Comparison of ENCODE assay signal across 21 cellular contexts in genomic region chr2:121043827-121044222, GRCh38.
A peak's percentile ranks its signal among the peaks of the same experiment; 100 is the strongest.
DNase-seq lines count a peak whose midpoint lies in the region; ATAC-seq, FAIRE-seq and TF ChIP-seq lines count a peak whose summit lies in the region.
"Had no signal": no experiment of that assay in that cellular context is flagged by ENCODE, and none has a peak within 500 bp of the region (broad histone marks: within the 10 kb centered on the region; RNA-seq: fewer than 3 reads in every experiment).

No MANE protein-coding gene starts in this region.

- no peaks in the 10 kb centered on the region for H3K9me3 ChIP-seq in A549
- H3K9me3 ChIP-seq in keratinocyte (ENCODE audit: control insufficient read depth, low read depth, low read length): no peaks in the 10 kb centered on the region
- H3K9me3 ChIP-seq: Peyer's patch had no signal

- no peaks in the 10 kb centered on the region for H3K9me1 ChIP-seq in keratinocyte (ENCODE audit: control insufficient read depth, extremely low read depth, insufficient read depth, low read length)

- no peak overlapping the region for H3K27ac Mint-ChIP-seq in WTC11
- H3K27ac Mint-ChIP-seq: HFFc6, IgD-negative memory B cell had no signal

- H3K4me3 Mint-ChIP-seq in WTC11: no peak overlapping the region
- H3K4me3 Mint-ChIP-seq: HFFc6, IgD-negative memory B cell had no signal

- TF ChIP-seq RAD21 in A549 (conservative IDR thresholded peaks at IDR 0.05 in 1 of 2, IDR thresholded peaks at IDR 0.05 in 1 of 2): no peak

- TF ChIP-seq EP300 in A549 (IDR thresholded peaks at IDR 0.05): no peak

- POLR2A ChIA-PET in A549 (lab: Yijun Ruan, JAX): no interaction called here
- POLR2A ChIA-PET in WTC11 (lab: Charles Lee): no interaction called here

- intact Hi-C loops in dorsolateral prefrontal cortex (cut with DNase I): no loop called here

- H3K27me3 ChIP-seq in keratinocyte (ENCODE audit: control insufficient read depth, extremely low read depth, insufficient read depth, low read length): peaks cover 4% of the 10 kb centered on the region
- peaks cover 0 to 8% (median 0%) of the 10 kb centered on the region in 45 donors for H3K27me3 ChIP-seq in dorsolateral prefrontal cortex
- H3K27me3 ChIP-seq: Peyer's patch had no signal

- no peaks in the 10 kb centered on the region for H3K79me2 ChIP-seq in keratinocyte (ENCODE audit: control insufficient read depth, insufficient read depth, low read length)

- peaks cover 6% of the 10 kb centered on the region; the same call in 1 of the 2 replicates for H3K9me3 Mint-ChIP-seq in WTC11

- CTCF ChIA-PET in A549 (lab: Yijun Ruan, JAX): interaction anchor here (1.1 to 3.7 kb wide), 3 partner anchors 27 to 348 kb away, joined by 3 to 18 read pairs (median 7); no protein-coding TSS in a partner anchor
- CTCF ChIA-PET in WTC11 (lab: Charles Lee): interaction anchor here (0.8 to 2.4 kb wide), 6 partner anchors 22 to 491 kb away, joined by 3 to 7 read pairs (median 4); no protein-coding TSS in a partner anchor

- H3K4me1 ChIP-seq in A549 (peaks cover under 1% of the 10 kb centered on the region; the same call in 2 of the 3 replicates), keratinocyte (ENCODE audit: control insufficient read depth, extremely low read depth, insufficient read depth, low read length) (peaks cover 4% of the 10 kb centered on the region)
- H3K4me1 ChIP-seq: Peyer's patch had no signal

- DNase-seq in A549 (ENCODE audit: low read depth in 1 of 2, low spot score in 1 of 2): peak in 1 of 2 experiments; percentile 14
- DNase-seq in WTC11 (ENCODE audit: low spot score): no peak
- DNase-seq in keratinocyte (ENCODE audit: low read depth, low spot score): no peak
- DNase-seq in NCI-H1105 (lab: John Stamatoyannopoulos, UW): no peak
- no peak for DNase-seq in dorsolateral prefrontal cortex
- DNase-seq: ACHN, AML-193, COR-L47, DMS79, HFFc6, Kasumi-1, MM.1S, NCI-H1105 treated with DMSO at 0.1 percent for 48 hours, NCI-H1694 treated with DMSO at 0.1 percent for 48 hours, NCI-H2107, NCI-H2227 treated with DMSO at 0.1 percent for 48 hours, Peyer's patch, Right ventricle myocardium superior had no signal

- TF ChIP-seq POLR2A in A549 (IDR thresholded peaks at IDR 0.05; ENCODE audit: low read length): no peak

- peaks cover 31% of the 10 kb centered on the region for H3K27me3 Mint-ChIP-seq in WTC11 (ENCODE audit: low read depth)

- H3K36me3 Mint-ChIP-seq in WTC11: no peaks in the 10 kb centered on the region
- H3K36me3 Mint-ChIP-seq: IgD-negative memory B cell had no signal

- no peaks in the 10 kb centered on the region for H4K20me1 ChIP-seq in keratinocyte (ENCODE audit: control insufficient read depth, extremely low read depth, insufficient read depth, low read length)

- TF ChIP-seq CTCF in A549 (IDR thresholded peaks at IDR 0.05): no peak
- 0 out of 2 replicates have a peak, but pooled peaks have one; percentile 20 for TF ChIP-seq CTCF in GM12875 (IDR thresholded peaks at IDR 0.05; ENCODE audit: borderline replicate concordance, insufficient read depth, low read depth, low read length)
- no peak for TF ChIP-seq CTCF in WTC11 (IDR thresholded peaks at IDR 0.05)
- peak in 2 of 3 experiments; percentile 10 to 13 for TF ChIP-seq CTCF in keratinocyte (optimal IDR thresholded peaks at IDR 0.05 in 1 of 3, IDR thresholded peaks at IDR 0.05 in 1 of 3, conservative IDR thresholded peaks at IDR 0.05 in 1 of 3; ENCODE audit: extremely low read depth in 1 of 3, insufficient read depth in 2 of 3, low read length in 3 of 3)
- TF ChIP-seq CTCF in dorsolateral prefrontal cortex (IDR thresholded peaks at IDR 0.05 in 54 of 56, conservative IDR thresholded peaks at IDR 0.05 in 2 of 56; ENCODE audit: low read depth in 1 of 56, partially characterized antibody in 56 of 56): no peak

- peak; percentile 63 to 77; a peak in 4 of 6 replicates for ATAC-seq in A549
- peak; percentile 45 for ATAC-seq in WTC11
- no peak for ATAC-seq in HG02678 (IDR thresholded peaks at IDR 0.05; ENCODE audit: unreplicated experiment)

- H3K4me3 ChIP-seq in A549: no peak overlapping the region
- H3K4me3 ChIP-seq in GM12875 (ENCODE audit: low read depth, low read length): no peak overlapping the region
- no peak overlapping the region for H3K4me3 ChIP-seq in keratinocyte (ENCODE audit: control insufficient read depth in 2 of 3, extremely low read depth in 1 of 3, insufficient read depth in 2 of 3, low read depth in 1 of 3, low read length in 3 of 3)
- H3K4me3 ChIP-seq in dorsolateral prefrontal cortex: no peak overlapping the region
- H3K4me3 ChIP-seq: Peyer's patch had no signal

- no peaks in the 10 kb centered on the region for H3K36me3 ChIP-seq in keratinocyte (ENCODE audit: control insufficient read depth in 2 of 2, extremely low read depth in 1 of 2, insufficient read depth in 2 of 2, low read length in 2 of 2)
- H3K36me3 ChIP-seq: Peyer's patch had no signal

- 52% methylated on average over 3 of the region's 3 CpGs for WGBS in A549 (ENCODE audit: missing lambda C conversion rate)

- H3K27ac ChIP-seq in A549 (no peak overlapping the region), keratinocyte (ENCODE audit: control insufficient read depth, insufficient read depth, low read length) (no peak overlapping the region), dorsolateral prefrontal cortex (no peak overlapping the region)
- H3K27ac ChIP-seq: Peyer's patch had no signal

- H2AFZ ChIP-seq in keratinocyte (ENCODE audit: control insufficient read depth, low read length): no peak overlapping the region

- no peak overlapping the region for H3K9ac ChIP-seq in keratinocyte (ENCODE audit: control insufficient read depth, extremely low read depth, insufficient read depth, low read length)

- peaks cover 8% of the 10 kb centered on the region for H3K4me1 Mint-ChIP-seq in WTC11
- H3K4me1 Mint-ChIP-seq: IgD-negative memory B cell had no signal

- FAIRE-seq in A549 (lab: Jason Lieb, UNC): no peak
- FAIRE-seq in keratinocyte (lab: Jason Lieb, UNC): no peak

- H3K4me2 ChIP-seq in A549 (no peak overlapping the region), keratinocyte (ENCODE audit: control insufficient read depth, extremely low read depth, insufficient read depth, low read depth, low read length) (no peak overlapping the region)

- dilution Hi-C loops in keratinocyte (cut with MboI; ENCODE audit: extremely low pct_ligation_motif_present, low sequenced_read_pairs): no loop called here

TF ChIP-seq in A549, 52 proteins besides CTCF, POLR2A, EP300 and RAD21 (continues in another document):
- no peak for TF ChIP-seq REST (IDR thresholded peaks at IDR 0.05)

TF ChIP-seq in WTC11, 78 proteins besides CTCF, POLR2A, EP300 and RAD21:
- TF ChIP-seq NR3C1 (CRISPR knock-in tag; conservative IDR thresholded peaks at IDR 0.05; ENCODE audit: low read depth) (no peak), CREB1 (CRISPR knock-in tag; IDR thresholded peaks at IDR 0.05) (no peak), JUN (CRISPR knock-in tag; IDR thresholded peaks at IDR 0.05) (no peak), AR (CRISPR knock-in tag; IDR thresholded peaks at IDR 0.05) (no peak), JAZF1 (CRISPR knock-in tag; IDR thresholded peaks at IDR 0.05) (no peak), TEAD4 (CRISPR knock-in tag; IDR thresholded peaks at IDR 0.05) (no peak), ZBTB43 (CRISPR knock-in tag; IDR thresholded peaks at IDR 0.05) (no peak), ZMAT4 (CRISPR knock-in tag; IDR thresholded peaks at IDR 0.05) (no peak), ZNF263 (CRISPR knock-in tag; IDR thresholded peaks at IDR 0.05; ENCODE audit: low read depth) (no peak)

Comparison
In these comparisons a context has a peak if more than half of its experiments do, and no peak if none do; other contexts are left out.
1. CTCF ChIP-seq: peak in GM12875 (single experiment) and keratinocyte (2 of 3); none in A549 (single experiment), WTC11 (single experiment) and dorsolateral prefrontal cortex (0 of 56).